ENCODE assay signal across 14 cellular contexts in the genomic region with DNA sequence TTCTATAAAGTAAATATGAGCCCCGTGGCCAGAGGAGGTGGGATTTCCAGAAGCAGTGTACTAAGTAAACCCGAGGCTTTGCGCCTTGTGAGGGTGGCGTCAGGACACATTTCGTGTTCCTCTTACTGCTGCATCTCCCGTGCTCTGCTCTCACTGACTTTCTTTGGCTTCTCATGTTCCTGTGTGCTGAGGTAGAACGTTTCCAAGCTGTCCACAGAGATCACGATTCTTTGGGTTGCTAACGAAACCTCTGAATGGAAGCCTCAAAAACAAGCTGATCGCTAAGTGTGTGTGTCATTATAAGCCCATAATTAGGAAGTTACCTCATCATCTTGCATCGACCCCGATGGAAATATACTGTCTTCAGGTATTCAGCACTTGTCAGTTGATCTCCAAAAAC.
DNase-seq lines count a peak whose midpoint lies in the region; ATAC-seq, FAIRE-seq and TF ChIP-seq lines count a peak whose summit lies in the region.
"Had no signal": no experiment of that assay in that cellular context is flagged by ENCODE, and none has a peak within 500 bp of the region (broad histone marks: within the 10 kb centered on the region; RNA-seq: fewer than 3 reads in every experiment).

No MANE protein-coding gene starts in this region.

- H3K36me3 ChIP-seq in neutrophil (no peaks in the 10 kb centered on the region), A673 (ENCODE audit: insufficient read depth, low read length, poor library complexity, severe bottlenecking) (no peaks in the 10 kb centered on the region)
- H3K36me3 ChIP-seq: MG63 had no signal

- H3K9me3 ChIP-seq in neutrophil (no peaks in the 10 kb centered on the region), A673 (ENCODE audit: low read depth, low read length, poor library complexity, severe bottlenecking) (no peaks in the 10 kb centered on the region)
- H3K9me3 ChIP-seq: MG63 had no signal

- H3K4me3 ChIP-seq in NB4 (ENCODE audit: low read depth, low read length) (peak overlapping the region; percentile 43), neutrophil (ENCODE audit: low read depth in 1 of 2, low read length in 1 of 2) (peak overlapping the region; percentile 36 to 47), A673 (ENCODE audit: low read depth, low read length, poor library complexity, severe bottlenecking) (no peak overlapping the region)
- H3K4me3 ChIP-seq: MG63 had no signal

- BruUV-seq in A673 (replicated peaks; lab: Mats Ljungman, UMichigan): no TSS peak

- H3K4me1 Mint-ChIP-seq in activated naive CD8-positive, alpha-beta T cell treated with anti-CD3 and anti-CD28 coated beads for 36 hours: peaks cover 96% of the 10 kb centered on the region

- H3K27me3 Mint-ChIP-seq in activated naive CD8-positive, alpha-beta T cell treated with anti-CD3 and anti-CD28 coated beads for 36 hours: no peaks in the 10 kb centered on the region

- intact Hi-C loops in A673 (cut with micrococcal nuclease; ENCODE audit: unreplicated experiment): no loop called here

- no peaks in the 10 kb centered on the region for H3K9me3 Mint-ChIP-seq in activated naive CD8-positive, alpha-beta T cell treated with anti-CD3 and anti-CD28 coated beads for 36 hours

- POLR2A ChIA-PET in A673 (lab: Charles Lee; ENCODE audit: low non-redundant PET): no interaction called here

- H3K36me3 Mint-ChIP-seq in activated naive CD8-positive, alpha-beta T cell treated with anti-CD3 and anti-CD28 coated beads for 36 hours: no peaks in the 10 kb centered on the region

- H3K27ac Mint-ChIP-seq in activated naive CD8-positive, alpha-beta T cell treated with anti-CD3 and anti-CD28 coated beads for 36 hours: peak overlapping the region; percentile 92

- TF ChIP-seq CTCF in NB4 (IDR thresholded peaks at IDR 0.05; ENCODE audit: low read depth, low read length): no peak
- TF ChIP-seq CTCF in neutrophil (IDR thresholded peaks at IDR 0.05): no peak
- no peak for TF ChIP-seq CTCF in A673 (conservative IDR thresholded peaks at IDR 0.05; ENCODE audit: low read depth, low read length)

- H3K4me1 ChIP-seq in neutrophil (ENCODE audit: control insufficient read depth in 1 of 2, insufficient read depth in 1 of 2, low read depth in 1 of 2, low read length in 1 of 2) (peaks cover 63% of the 10 kb centered on the region in 2 experiments), A673 (ENCODE audit: insufficient read depth, low read length, poor library complexity, severe bottlenecking) (no peaks in the 10 kb centered on the region)

- DNase-seq in GM18507 (ENCODE audit: extremely low spot score, insufficient read length, low read depth): no peak
- peak; percentile 43 for DNase-seq in NB4 (ENCODE audit: low read depth)
- DNase-seq in activated naive CD8-positive, alpha-beta T cell treated with anti-CD3 and anti-CD28 coated beads for 36 hours: peak; percentile 52
- DNase-seq in A673 (ENCODE audit: low spot score): no peak
- DNase-seq in cerebellum (ENCODE audit: low spot score): no peak
- no peak for DNase-seq in foreskin melanocyte
- DNase-seq: DMS53, MG63, midbrain, NCI-H774, SW 1271 had no signal

- H3K27ac ChIP-seq in neutrophil (peak overlapping the region; percentile 77), A673 (ENCODE audit: low read depth, low read length, poor library complexity, severe bottlenecking) (no peak overlapping the region)

- TF ChIP-seq POLR2A in NB4 (IDR thresholded peaks at IDR 0.05; ENCODE audit: extremely low read depth, insufficient read length): no peak

- CTCF ChIA-PET in A673 (lab: Charles Lee): no interaction called here

- H3K4me3 Mint-ChIP-seq in activated naive CD8-positive, alpha-beta T cell treated with anti-CD3 and anti-CD28 coated beads for 36 hours: peak overlapping the region; percentile 73

- ATAC-seq in GM21717 (IDR thresholded peaks at IDR 0.05; ENCODE audit: unreplicated experiment): no peak

- H3K27me3 ChIP-seq in neutrophil (no peaks in the 10 kb centered on the region), A673 (replicated peaks; ENCODE audit: insufficient read depth, low read depth, low read length, poor library complexity) (peaks cover 60% of the 10 kb centered on the region)
- H3K27me3 ChIP-seq: MG63 had no signal

- peak; percentile 52 for FAIRE-seq in GM18507 (lab: Jason Lieb, UNC)
- FAIRE-seq: H1 had no signal

Comparison
In these comparisons a context has a peak if more than half of its experiments do, and no peak if none do; other contexts are left out.
1. DNase-seq: peak in NB4 (single experiment) and activated naive CD8-positive, alpha-beta T cell treated with anti-CD3 and anti-CD28 coated beads for 36 hours (single experiment); none in GM18507 (single experiment), A673 (single experiment), cerebellum (single experiment) and foreskin melanocyte (single experiment).